In the genomic region with DNA sequence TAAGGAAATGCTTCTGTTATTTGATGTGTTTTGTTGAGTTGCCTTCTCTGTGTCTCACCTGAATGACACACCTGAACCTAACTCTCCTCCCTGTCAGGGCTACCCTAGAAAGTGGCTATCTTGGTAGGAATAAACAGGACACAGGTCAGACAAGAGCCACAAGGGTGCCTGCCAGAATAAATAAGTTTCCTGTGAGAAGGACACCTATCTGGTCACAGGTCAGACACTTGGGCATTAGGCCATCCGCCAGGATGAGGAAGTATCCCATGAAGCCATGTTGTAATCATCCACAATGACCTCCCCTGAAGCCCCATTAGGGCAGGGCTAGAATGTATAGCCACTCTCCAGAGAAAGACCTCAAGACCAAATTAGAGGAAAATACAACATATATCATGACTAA, we compare ENCODE assay signal across 26 cellular contexts.
A peak's percentile ranks its signal among the peaks of the same experiment; 100 is the strongest.
DNase-seq lines count a peak whose midpoint lies in the region; ATAC-seq, FAIRE-seq and TF ChIP-seq lines count a peak whose summit lies in the region.
"Had no signal": no experiment of that assay in that cellular context is flagged by ENCODE, and none has a peak within 500 bp of the region (broad histone marks: within the 10 kb centered on the region; RNA-seq: fewer than 3 reads in every experiment).

No MANE protein-coding gene starts in this region.

- H3K36me3 ChIP-seq in right lobe of liver (no peaks in the 10 kb centered on the region), HepG2 (replicated peaks in 1 of 2; ENCODE audit: control insufficient read depth in 1 of 2, insufficient read depth in 2 of 2, low read length in 2 of 2) (no peaks in the 10 kb centered on the region), astrocyte (ENCODE audit: insufficient read depth, low read length) (no peaks in the 10 kb centered on the region), breast epithelium (no peaks in the 10 kb centered on the region)
- H3K36me3 ChIP-seq: BE2C, BLaER1 had no signal

- no peak for TF ChIP-seq RAD21 in HepG2 (CRISPR knock-in tag; IDR thresholded peaks at IDR 0.05)

- H3K4me1 ChIP-seq in right lobe of liver (no peaks in the 10 kb centered on the region), HepG2 (ENCODE audit: insufficient read depth, low read length) (peaks cover 5% of the 10 kb centered on the region; the same call in 1 of the 2 replicates), astrocyte (ENCODE audit: insufficient read depth, low read length) (no peaks in the 10 kb centered on the region), breast epithelium (no peaks in the 10 kb centered on the region)
- H3K4me1 ChIP-seq: BE2C, BLaER1 had no signal

- ATAC-seq in right lobe of liver (peak in 3 of 4 donors; percentile 39 to 56 (median 51)), HepG2 (no peak)
- ATAC-seq: GM12878 had no signal

- H3K9ac ChIP-seq in HepG2 (ENCODE audit: insufficient read depth, low read depth, low read length) (no peak overlapping the region), astrocyte (ENCODE audit: low read length) (no peak overlapping the region)
- H3K9ac ChIP-seq: BLaER1 had no signal

- no peaks in the 10 kb centered on the region for H4K20me1 ChIP-seq in HepG2 (ENCODE audit: insufficient read depth, low read length)
- H4K20me1 ChIP-seq in astrocyte (ENCODE audit: insufficient read depth, low read length): no peaks in the 10 kb centered on the region
- H4K20me1 ChIP-seq: BLaER1 had no signal

- TF ChIP-seq CTCF in right lobe of liver (IDR thresholded peaks at IDR 0.05): no peak
- no peak for TF ChIP-seq CTCF in HepG2 (CRISPR knock-in tag; IDR thresholded peaks at IDR 0.05)
- no peak for TF ChIP-seq CTCF in astrocyte (IDR thresholded peaks at IDR 0.05; ENCODE audit: insufficient read depth, low read depth, low read length)
- no peak for TF ChIP-seq CTCF in breast epithelium (IDR thresholded peaks at IDR 0.05)

- POLR2A ChIA-PET in HepG2 (lab: Yijun Ruan, JAX): no interaction called here

- no peaks in the 10 kb centered on the region for H3K4me1 Mint-ChIP-seq in astrocyte (ENCODE audit: low read depth, unreplicated experiment)
- H3K4me1 Mint-ChIP-seq: CD14-positive monocyte; CD4-positive, alpha-beta memory T cell; CD4-positive, CD25-positive, alpha-beta regulatory T cell; CD8-positive, alpha-beta memory T cell had no signal

- FAIRE-seq in HepG2 (lab: Jason Lieb, UNC) (no peak), astrocyte (lab: Jason Lieb, UNC) (peak; percentile 64)
- FAIRE-seq: A204.1, GM12878, GM12892, GM18507 had no signal

- no peak overlapping the region for H3K27ac Mint-ChIP-seq in astrocyte (ENCODE audit: unreplicated experiment)
- H3K27ac Mint-ChIP-seq: CD14-positive monocyte; CD4-positive, alpha-beta memory T cell; CD4-positive, CD25-positive, alpha-beta regulatory T cell; CD8-positive, alpha-beta memory T cell had no signal

- H3K36me3 Mint-ChIP-seq in astrocyte (ENCODE audit: low read depth, unreplicated experiment): no peaks in the 10 kb centered on the region
- H3K36me3 Mint-ChIP-seq: CD14-positive monocyte; CD4-positive, alpha-beta memory T cell; CD4-positive, CD25-positive, alpha-beta regulatory T cell; CD8-positive, alpha-beta memory T cell had no signal

- H3K27me3 ChIP-seq in right lobe of liver: no peaks in the 10 kb centered on the region
- H3K27me3 ChIP-seq in HepG2 (ENCODE audit: control insufficient read depth in 1 of 2, insufficient read depth in 2 of 2, low read length in 2 of 2): no peaks in the 10 kb centered on the region
- H3K27me3 ChIP-seq in astrocyte (ENCODE audit: insufficient read depth, low read length): no peaks in the 10 kb centered on the region
- no peaks in the 10 kb centered on the region for H3K27me3 ChIP-seq in breast epithelium
- H3K27me3 ChIP-seq: BE2C, BLaER1 had no signal

- no TSS peak for BruUV-seq in HepG2 (replicated peaks; lab: Mats Ljungman, UMichigan)

- no peak overlapping the region for H3K4me2 ChIP-seq in HepG2 (ENCODE audit: low read depth, low read length)
- no peak overlapping the region for H3K4me2 ChIP-seq in astrocyte (ENCODE audit: low read length)
- H3K4me2 ChIP-seq: BLaER1 had no signal

- WGBS in right lobe of liver (ENCODE audit: insufficient coverage, low coverage, low lambda C conversion rate, missing lambda C conversion rate): 50% methylated on average over 1 of the region's 1 CpG
- 80% methylated on average over 1 of the region's 1 CpG for WGBS in HepG2 (ENCODE audit: low lambda C conversion rate)

- peaks cover 3% of the 10 kb centered on the region for H3K9me3 Mint-ChIP-seq in astrocyte (ENCODE audit: unreplicated experiment)

- no peaks in the 10 kb centered on the region for H3K9me3 ChIP-seq in right lobe of liver
- no peaks in the 10 kb centered on the region for H3K9me3 ChIP-seq in HepG2 (ENCODE audit: low read length)
- no peaks in the 10 kb centered on the region for H3K9me3 ChIP-seq in astrocyte (ENCODE audit: insufficient read depth, low read depth, low read length)
- H3K9me3 ChIP-seq in breast epithelium: no peaks in the 10 kb centered on the region
- H3K9me3 ChIP-seq: BE2C, BLaER1 had no signal

- DNase-seq in right lobe of liver (peak in 1 of 3 donors; percentile 25), HepG2 (ENCODE audit: low spot score) (no peak), astrocyte (ENCODE audit: low read depth) (no peak), breast epithelium (ENCODE audit: low spot score in 2 of 2) (no peak), 8988T (no peak)
- DNase-seq: ACHN; BE2C; C1 segment of cervical spinal cord; CD4-positive, alpha-beta memory T cell; CD4-positive, CD25-positive, alpha-beta regulatory T cell; CD8-positive, alpha-beta memory T cell; COR-L47; DMS 273 treated with DMSO at 0.1 percent for 48 hours; DMS153; DMS53; DMS79; DND-41; EL; GDM1 had no signal

- H3K79me2 ChIP-seq in HepG2 (ENCODE audit: insufficient read depth, low read length): no peaks in the 10 kb centered on the region
- no peaks in the 10 kb centered on the region for H3K79me2 ChIP-seq in astrocyte (ENCODE audit: insufficient read depth, low read length)

- no peak for TF ChIP-seq POLR2A in right lobe of liver (IDR thresholded peaks at IDR 0.05)
- no peak for TF ChIP-seq POLR2A in HepG2 (IDR thresholded peaks at IDR 0.05; ENCODE audit: insufficient read depth in 1 of 2, low read depth in 2 of 2, low read length in 2 of 2)
- TF ChIP-seq POLR2A in breast epithelium (IDR thresholded peaks at IDR 0.05): no peak

- H3K4me3 Mint-ChIP-seq in astrocyte (ENCODE audit: unreplicated experiment): no peak overlapping the region
- H3K4me3 Mint-ChIP-seq: CD14-positive monocyte; CD4-positive, alpha-beta memory T cell; CD8-positive, alpha-beta memory T cell had no signal

- in situ Hi-C loops in HepG2 (cut with HindIII; ENCODE audit: extremely low pct_ligation_motif_present, low pct_unique_long_range_greater_than_20kb): no loop called here

- CTCF ChIA-PET in HepG2 (lab: Yijun Ruan, JAX; ENCODE audit: low intra/inter-chr PET ratio, low total read pairs): no interaction called here

- no peak overlapping the region for H3K4me3 ChIP-seq in right lobe of liver
- no peak overlapping the region for H3K4me3 ChIP-seq in HepG2 (replicated peaks in 1 of 3; ENCODE audit: insufficient read depth in 1 of 3, low read depth in 2 of 3, low read length in 3 of 3)
- no peak overlapping the region for H3K4me3 ChIP-seq in astrocyte (ENCODE audit: insufficient read depth, low read depth, low read length)
- no peak overlapping the region for H3K4me3 ChIP-seq in breast epithelium
- H3K4me3 ChIP-seq: BLaER1, GM12878 had no signal

- TF ChIP-seq EP300 in HepG2 (IDR thresholded peaks at IDR 0.05; ENCODE audit: low read depth in 2 of 2, low read length in 2 of 2) (no peak), HepG2 (CRISPR knock-in tag; IDR thresholded peaks at IDR 0.05; ENCODE audit: borderline replicate concordance) (no peak)

- intact Hi-C loops in right lobe of liver (cut with DNase I): no loop called here
- intact Hi-C loops in HepG2 (cut with micrococcal nuclease; ENCODE audit: unreplicated experiment): no loop called here
- intact Hi-C loops in breast epithelium (cut with DNase I; ENCODE audit: low total_unique reads): no loop called here

- no peaks in the 10 kb centered on the region for H3K27me3 Mint-ChIP-seq in astrocyte (ENCODE audit: low read depth, unreplicated experiment)
- H3K27me3 Mint-ChIP-seq: CD4-positive, alpha-beta memory T cell had no signal

- H2AFZ ChIP-seq in HepG2 (ENCODE audit: low read length) (no peak overlapping the region), astrocyte (ENCODE audit: low read depth, low read length) (no peak overlapping the region)

- H3K27ac ChIP-seq in right lobe of liver: no peak overlapping the region
- no peak overlapping the region for H3K27ac ChIP-seq in HepG2 (ENCODE audit: extremely low read length, insufficient read depth, low read length)
- no peak overlapping the region for H3K27ac ChIP-seq in astrocyte (ENCODE audit: low read depth, low read length)
- no peak overlapping the region for H3K27ac ChIP-seq in breast epithelium
- H3K27ac ChIP-seq: 22Rv1, BLaER1 had no signal

TF ChIP-seq in HepG2, 621 proteins besides CTCF, POLR2A, EP300 and RAD21 (continues in another document):
- no peak for TF ChIP-seq ZNF207 (IDR thresholded peaks at IDR 0.05; ENCODE audit: borderline replicate concordance)
- no peak for TF ChIP-seq ZMYM3 (CRISPR knock-in tag; IDR thresholded peaks at IDR 0.05)
- TF ChIP-seq PHB2 (IDR thresholded peaks at IDR 0.05; ENCODE audit: partially characterized antibody): no peak
- TF ChIP-seq, protein P1, sequence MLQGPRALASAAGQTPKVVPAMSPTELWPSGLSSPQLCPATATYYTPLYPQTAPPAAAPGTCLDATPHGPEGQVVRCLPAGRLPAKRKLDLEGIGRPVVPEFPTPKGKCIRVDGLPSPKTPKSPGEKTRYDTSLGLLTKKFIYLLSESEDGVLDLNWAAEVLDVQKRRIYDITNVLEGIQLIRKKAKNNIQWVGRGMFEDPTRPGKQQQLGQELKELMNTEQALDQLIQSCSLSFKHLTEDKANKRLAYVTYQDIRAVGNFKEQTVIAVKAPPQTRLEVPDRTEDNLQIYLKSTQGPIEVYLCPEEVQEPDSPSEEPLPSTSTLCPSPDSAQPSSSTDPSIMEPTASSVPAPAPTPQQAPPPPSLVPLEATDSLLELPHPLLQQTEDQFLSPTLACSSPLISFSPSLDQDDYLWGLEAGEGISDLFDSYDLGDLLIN (CRISPR knock-in tag; IDR thresholded peaks at IDR 0.05; ENCODE audit: borderline replicate concordance): no peak
- TF ChIP-seq ZNF230 (CRISPR knock-in tag; IDR thresholded peaks at IDR 0.05): no peak
- TF ChIP-seq ARNT (IDR thresholded peaks at IDR 0.05): no peak
- no peak for TF ChIP-seq ZNF256 (CRISPR knock-in tag; conservative IDR thresholded peaks at IDR 0.05)
- no peak for TF ChIP-seq JUND (CRISPR knock-in tag; IDR thresholded peaks at IDR 0.05)
- no peak for TF ChIP-seq ETV6 (CRISPR knock-in tag; conservative IDR thresholded peaks at IDR 0.05)
- TF ChIP-seq NKX3-1 (CRISPR knock-in tag; IDR thresholded peaks at IDR 0.05): no peak
- no peak for TF ChIP-seq KLF6 (CRISPR knock-in tag; IDR thresholded peaks at IDR 0.05)
- no peak for TF ChIP-seq DMAP1 (CRISPR knock-in tag; IDR thresholded peaks at IDR 0.05)
- no peak for TF ChIP-seq CHD2 (IDR thresholded peaks at IDR 0.05; ENCODE audit: low read depth, low read length)
